8 cellular contexts compared by ENCODE assay signal in the genomic region with DNA sequence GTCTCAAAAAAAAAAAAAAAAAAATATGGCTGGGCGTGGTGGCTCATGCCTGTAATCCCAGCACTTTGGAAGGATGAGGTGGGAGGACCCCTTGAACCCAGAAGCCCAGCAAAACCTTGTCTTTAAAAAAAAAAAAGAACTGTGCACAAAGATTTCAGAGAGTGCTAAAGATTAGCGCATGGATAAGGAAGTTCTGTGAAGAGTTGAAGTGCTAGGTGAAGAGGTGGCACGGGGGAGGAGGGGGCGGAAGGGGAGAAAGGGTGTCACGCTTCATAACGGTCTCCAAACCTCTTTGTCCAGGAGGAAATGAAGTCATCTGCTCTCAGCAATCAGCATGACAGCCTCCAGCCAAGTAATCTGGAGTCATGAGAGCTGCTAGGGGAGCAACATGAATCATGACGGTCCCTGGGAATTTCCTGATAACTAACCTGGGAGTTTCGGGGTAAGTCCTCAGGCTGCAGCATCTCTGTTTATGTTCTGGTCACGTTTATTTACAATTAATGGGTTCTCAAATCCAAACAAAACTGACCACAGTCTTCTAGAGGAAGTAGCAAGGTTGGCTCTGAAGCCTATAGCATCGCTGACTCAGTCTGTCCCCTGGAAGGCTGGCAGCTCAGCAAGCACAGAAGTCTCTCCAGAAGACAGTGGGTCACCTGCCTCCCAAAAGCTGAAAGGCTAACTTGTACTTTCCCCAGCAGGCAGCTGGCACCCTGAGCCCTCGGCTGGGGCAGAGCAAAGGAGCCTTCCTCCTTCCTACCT.
DNase-seq lines count a peak whose midpoint lies in the region; ATAC-seq and FAIRE-seq lines count a peak whose summit lies in the region.

No MANE protein-coding gene starts in this region.

- H3K36me3 Mint-ChIP-seq in activated naive CD4-positive, alpha-beta T cell treated with anti-CD3 and anti-CD28 coated beads, Interleukin-2, amount 50 U/mL, for 24 hours: no peaks in the 10 kb centered on the region

- H3K27me3 Mint-ChIP-seq in activated naive CD4-positive, alpha-beta T cell treated with anti-CD3 and anti-CD28 coated beads, Interleukin-2, amount 50 U/mL, for 24 hours: peaks cover 27% of the 10 kb centered on the region

- peak overlapping the region; percentile 61 for H3K4me3 Mint-ChIP-seq in activated naive CD4-positive, alpha-beta T cell treated with anti-CD3 and anti-CD28 coated beads, Interleukin-2, amount 50 U/mL, for 24 hours

- H3K27ac Mint-ChIP-seq in activated naive CD4-positive, alpha-beta T cell treated with anti-CD3 and anti-CD28 coated beads, Interleukin-2, amount 50 U/mL, for 24 hours: peak overlapping the region; percentile 41

- H3K9me3 Mint-ChIP-seq in activated naive CD4-positive, alpha-beta T cell treated with anti-CD3 and anti-CD28 coated beads, Interleukin-2, amount 50 U/mL, for 24 hours: no peaks in the 10 kb centered on the region

- FAIRE-seq in G401.6 (lab: Jason Lieb, UNC): peak; percentile 96

- peaks cover 35% of the 10 kb centered on the region for H3K4me1 Mint-ChIP-seq in activated naive CD4-positive, alpha-beta T cell treated with anti-CD3 and anti-CD28 coated beads, Interleukin-2, amount 50 U/mL, for 24 hours

- ATAC-seq in HG02642 (IDR thresholded peaks at IDR 0.05; ENCODE audit: poor library complexity, unreplicated experiment): peak; percentile 49

- DNase-seq in RKO (ENCODE audit: low spot score) (peak; percentile 94), iris pigment epithelial cell (ENCODE audit: low read depth) (peak; percentile 97), NCI-H82 (lab: John Stamatoyannopoulos, UW) (no peak), NCI-H748 treated with DMSO at 0.1 percent for 48 hours (lab: John Stamatoyannopoulos, UW) (no peak)
- DNase-seq in stimulated activated CD8-positive, alpha-beta memory T cell treated with anti-CD3 and anti-CD28 coated beads, Interleukin-4, amount 100 ng/mL, for 24 hours (ENCODE audit: low read depth): peak; percentile 52

Comparison
In these comparisons a context has a peak if more than half of its experiments do, and no peak if none do; other contexts are left out.
1. DNase-seq: peak in RKO (single experiment), iris pigment epithelial cell (single experiment) and stimulated activated CD8-positive, alpha-beta memory T cell treated with anti-CD3 and anti-CD28 coated beads, Interleukin-4, amount 100 ng/mL, for 24 hours (single experiment); none in NCI-H82 (single experiment) and NCI-H748 treated with DMSO at 0.1 percent for 48 hours (single experiment).